In genomic region chr5:124806026-124806856, GRCh38 we compare ENCODE assay signal across 8 cellular contexts. TPM values are rescaled to one million over a fixed set of nuclear protein-coding genes. Genes with fewer than 3 reads are reported as not detected.
DNase-seq lines count a peak whose midpoint lies in the region; ATAC-seq and TF ChIP-seq lines count a peak whose summit lies in the region.

No MANE protein-coding gene starts in this region.

- no peak overlapping the region for H3K4me2 ChIP-seq in MM.1S (ENCODE audit: low read depth, low read length)

- H3F3A ChIP-seq in MM.1S (ENCODE audit: insufficient read depth, low read length) = no peaks in the 10 kb centered on the region

- H3K36me3 ChIP-seq in kidney epithelial cell (ENCODE audit: control insufficient read depth, insufficient read depth, low read length) = no peaks in the 10 kb centered on the region
- no peaks in the 10 kb centered on the region for H3K36me3 ChIP-seq in MM.1S (replicated peaks; ENCODE audit: insufficient read depth, low read length)

- H3K27me3 ChIP-seq in kidney epithelial cell (ENCODE audit: control insufficient read depth, insufficient read depth, low read length) (no peaks in the 10 kb centered on the region), MM.1S (replicated peaks; ENCODE audit: insufficient read depth, low read length) (no peaks in the 10 kb centered on the region)

- no peak overlapping the region for H2AFZ ChIP-seq in MM.1S (ENCODE audit: low read length)

- H3K27ac ChIP-seq in MM.1S (ENCODE audit: low read length) = no peak overlapping the region

- no peak for ATAC-seq in HG03135 (IDR thresholded peaks at IDR 0.05; ENCODE audit: unreplicated experiment)

- H3K4me1 ChIP-seq in MM.1S (ENCODE audit: low read length) = no peaks in the 10 kb centered on the region

- H4K20me1 ChIP-seq in MM.1S (ENCODE audit: insufficient read depth, low read length) = no peaks in the 10 kb centered on the region

- H3K9ac ChIP-seq in MM.1S (ENCODE audit: low read length) = no peak overlapping the region

- no peaks in the 10 kb centered on the region for H3K79me2 ChIP-seq in MM.1S (ENCODE audit: low read length)

- TF ChIP-seq CTCF in kidney epithelial cell (IDR thresholded peaks at IDR 0.05; ENCODE audit: insufficient read depth, low read length, poor library complexity, severe bottlenecking) (no peak), MM.1S (IDR thresholded peaks at IDR 0.05; ENCODE audit: low read length) (no peak)

- H3K9me3 ChIP-seq in MM.1S (replicated peaks; ENCODE audit: insufficient read depth, low read length) = no peaks in the 10 kb centered on the region

- H3K4me3 ChIP-seq in kidney epithelial cell (ENCODE audit: low read depth, low read length) (no peak overlapping the region), MM.1S (ENCODE audit: low read length) (no peak overlapping the region)

- DNase-seq in DMS153 (lab: John Stamatoyannopoulos, UW) (peak; percentile 91), NCI-H2196 treated with DMSO at 0.1 percent for 48 hours (lab: John Stamatoyannopoulos, UW; ENCODE audit: unreplicated experiment) (peak; percentile 82), cerebellar cortex (ENCODE audit: low spot score) (peak; percentile 94), kidney epithelial cell (ENCODE audit: low read depth) (peak; percentile 75), GM19240 (ENCODE audit: insufficient read length, low spot score) (no peak), MM.1S (no peak)
- no peak for DNase-seq in stimulated activated CD4-positive, alpha-beta T cell treated with anti-CD3 and anti-CD28 coated beads, Interleukin-2, amount 100 ng/mL, for 48 hours

- no peaks in the 10 kb centered on the region for H3K9me2 ChIP-seq in MM.1S (replicated peaks; ENCODE audit: insufficient read depth, low read length)

RNA-seq across cellular contexts. Expression of gene ZNF608, which starts 59.8 kb away (rescaled TPM):
- total RNA-seq in kidney epithelial cell = 50.2 and 67.7 TPM in 2 replicates

Comparison
In these comparisons a context has a peak if more than half of its experiments do, and no peak if none do; other contexts are left out.
1. DNase-seq: peak in DMS153 (single experiment), NCI-H2196 treated with DMSO at 0.1 percent for 48 hours (single experiment), cerebellar cortex (single experiment) and kidney epithelial cell (single experiment); none in GM19240 (single experiment), stimulated activated CD4-positive, alpha-beta T cell treated with anti-CD3 and anti-CD28 coated beads, Interleukin-2, amount 100 ng/mL, for 48 hours (0 of 2) and MM.1S (single experiment).